Comparison of ENCODE assay signal across 11 cellular contexts in the genomic region with DNA sequence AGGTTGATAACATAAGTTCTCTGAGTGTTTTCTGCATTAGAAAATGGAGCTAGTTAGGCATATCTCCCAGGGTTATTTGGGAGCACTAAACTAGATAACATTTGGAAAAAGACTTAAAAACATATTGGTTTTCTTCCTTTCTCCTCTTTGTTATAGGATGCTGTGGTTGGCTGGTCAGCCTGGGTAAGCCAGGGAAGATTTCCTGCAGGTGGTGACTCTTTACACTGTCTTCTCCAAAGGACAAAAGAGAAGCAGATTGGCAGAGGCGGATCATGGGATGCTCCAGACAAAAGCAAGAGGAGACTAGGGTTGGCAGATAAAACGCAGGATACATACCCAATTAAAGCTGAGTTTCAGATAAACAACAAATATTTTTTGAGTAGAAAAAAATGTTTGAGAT. TPM values are rescaled to one million over a fixed set of nuclear protein-coding genes. Genes with fewer than 3 reads are reported as not detected.
DNase-seq lines count a peak whose midpoint lies in the region; TF ChIP-seq lines count a peak whose summit lies in the region.
"Had no signal": no experiment of that assay in that cellular context is flagged by ENCODE, and none has a peak within 500 bp of the region (broad histone marks: within the 10 kb centered on the region; RNA-seq: fewer than 3 reads in every experiment).

No MANE protein-coding gene starts in this region.

- H3K56ac ChIP-seq in mesendoderm (ENCODE audit: low read length), result no peak overlapping the region

- peak overlapping the region; percentile 36 for H3K9ac ChIP-seq in HUES6 (ENCODE audit: low read length)
- H3K9ac ChIP-seq in mammary epithelial cell (ENCODE audit: insufficient read depth, low read length), result no peak overlapping the region
- H3K9ac ChIP-seq in mesendoderm (ENCODE audit: low read length), result no peak overlapping the region

- H2BK120ac ChIP-seq in mesendoderm (ENCODE audit: low read depth, low read length), result no peak overlapping the region

- in situ Hi-C loops in mammary epithelial cell (cut with MboI; ENCODE audit: low sequenced_read_pairs in 2 of 2), result no loop called here

- H3K36me3 ChIP-seq in ACC112 (ENCODE audit: insufficient read depth, low read length) (no peaks in the 10 kb centered on the region), HUES6 (ENCODE audit: control insufficient read depth, insufficient read depth, low read length) (no peaks in the 10 kb centered on the region), mammary epithelial cell (ENCODE audit: insufficient read depth, low read length) (no peaks in the 10 kb centered on the region), mesendoderm (ENCODE audit: control insufficient read depth, insufficient read depth, low read length) (no peaks in the 10 kb centered on the region)

- H3K9me3 ChIP-seq in HUES6 (ENCODE audit: control insufficient read depth, insufficient read depth, low read depth, low read length), result no peaks in the 10 kb centered on the region
- no peaks in the 10 kb centered on the region for H3K9me3 ChIP-seq in mammary epithelial cell (replicated peaks; ENCODE audit: insufficient read depth, low read length)

- intact Hi-C loops in mammary epithelial cell (cut with micrococcal nuclease), result loop anchor here (2.0 to 5.0 kb wide), 2 partner anchors 14 to 52 kb away; partner anchors contain the start of gene NUFIP2

- WGBS in mammary epithelial cell (ENCODE audit: low coverage, missing lambda C conversion rate), result 62% methylated on average over 2 of the region's 2 CpGs
- WGBS in mesendoderm (ENCODE audit: extremely low coverage, insufficient coverage, low lambda C conversion rate), result no CpG with 5 or more reads among the region's 2 CpGs

- dilution Hi-C loops in mammary epithelial cell (cut with HindIII; ENCODE audit: low sequenced_read_pairs), result loop anchor here (25.0 kb wide), 1 partner anchor 228 kb away; the partner anchor contains the start of gene SEZ6

- no peak overlapping the region for H3K23ac ChIP-seq in mesendoderm (ENCODE audit: low read length)

- H3K4me2 ChIP-seq in mammary epithelial cell (ENCODE audit: insufficient read depth, low read depth, low read length) (peak overlapping the region; percentile 61), mesendoderm (ENCODE audit: low read length) (no peak overlapping the region)

- no peak overlapping the region for H3K4ac ChIP-seq in mesendoderm (ENCODE audit: low read depth, low read length)

- no peak overlapping the region for H2BK5ac ChIP-seq in mesendoderm (ENCODE audit: low read length)

- no peak overlapping the region for H2AK5ac ChIP-seq in mesendoderm (ENCODE audit: low read length)

- DNase-seq in mammary epithelial cell (no peak), mesendoderm (peak; percentile 37), globus pallidus (ENCODE audit: low spot score) (no peak), NCI-H2227 (lab: John Stamatoyannopoulos, UW; ENCODE audit: unreplicated experiment) (no peak)
- no peak for DNase-seq in stimulated activated CD4-positive, alpha-beta T cell treated with anti-CD3 and anti-CD28 coated beads, Interleukin-1b, Interleukin-23, amount 100 ng/mL, for 48 hours
- DNase-seq in stimulated activated CD4-positive, alpha-beta T cell treated with anti-CD3 and anti-CD28 coated beads, Interleukin-2, amount 100 ng/mL, for 24 hours, result no peak
- DNase-seq: NCI-H510A, small intestine had no signal

- TF ChIP-seq CTCF in mammary epithelial cell (conservative IDR thresholded peaks at IDR 0.05 in 1 of 2, IDR thresholded peaks at IDR 0.05 in 1 of 2; ENCODE audit: extremely low read depth in 1 of 2, insufficient read depth in 1 of 2, low read depth in 1 of 2, low read length in 2 of 2), result no peak

- H3K79me2 ChIP-seq in ACC112 (ENCODE audit: control insufficient read depth, insufficient read depth, low read length, unreplicated experiment), result no peaks in the 10 kb centered on the region
- H3K79me2 ChIP-seq in mammary epithelial cell (ENCODE audit: insufficient read depth, low read length), result no peaks in the 10 kb centered on the region
- no peaks in the 10 kb centered on the region for H3K79me2 ChIP-seq in mesendoderm (ENCODE audit: control insufficient read depth, insufficient read depth, low read length)

- no peak overlapping the region for H4K5ac ChIP-seq in mesendoderm (ENCODE audit: low read length)

- H2BK15ac ChIP-seq in mesendoderm (replicated peaks; ENCODE audit: low read depth), result no peak overlapping the region

- H3K4me3 ChIP-seq in ACC112 (ENCODE audit: low read depth, low read length), result no peak overlapping the region
- H3K4me3 ChIP-seq in HUES6 (ENCODE audit: low read depth, low read length), result peak overlapping the region; percentile 12; the same call in 1 of the 2 replicates
- no peak overlapping the region for H3K4me3 ChIP-seq in mammary epithelial cell (replicated peaks in 1 of 3; ENCODE audit: insufficient read depth in 1 of 3, low read depth in 2 of 3, low read length in 3 of 3)
- H3K4me3 ChIP-seq in mesendoderm (ENCODE audit: low read length), result no peak overlapping the region

- H3K27me3 ChIP-seq in ACC112 (ENCODE audit: insufficient read depth, low read length), result no peaks in the 10 kb centered on the region
- H3K27me3 ChIP-seq in HUES6 (ENCODE audit: control insufficient read depth, insufficient read depth, low read length), result no peaks in the 10 kb centered on the region
- no peaks in the 10 kb centered on the region for H3K27me3 ChIP-seq in mammary epithelial cell (ENCODE audit: insufficient read depth, low read length)
- no peaks in the 10 kb centered on the region for H3K27me3 ChIP-seq in mesendoderm (ENCODE audit: insufficient read depth, low read length, poor library complexity)

- no peaks in the 10 kb centered on the region for H3K79me1 ChIP-seq in mesendoderm (ENCODE audit: low read length)

- H4K8ac ChIP-seq in mesendoderm (ENCODE audit: low read depth, low read length), result no peak overlapping the region

- CTCF ChIA-PET in mammary epithelial cell (lab: Charles Lee; ENCODE audit: low non-redundant PET), result interaction anchor here (0.6 to 0.9 kb wide), 3 partner anchors 21 to 116 kb away, joined by 3 to 7 read pairs (median 3); no protein-coding TSS in a partner anchor

- BruUV-seq in mammary epithelial cell (replicated peaks; lab: Mats Ljungman, UMichigan), result TSS peak; percentile 61

- H3K27ac ChIP-seq in ACC112 (ENCODE audit: low read depth, low read length) (peak overlapping the region; percentile 78), HUES6 (ENCODE audit: low read depth, low read length) (peak overlapping the region; percentile 81; the same call in 1 of the 2 replicates), mammary epithelial cell (ENCODE audit: insufficient read depth, low read depth, low read length) (peak overlapping the region; percentile 9), mesendoderm (ENCODE audit: low read depth, low read length) (no peak overlapping the region)

- H2AFZ ChIP-seq in ACC112 (ENCODE audit: low read length, unreplicated experiment) (peak overlapping the region; percentile 53), mammary epithelial cell (ENCODE audit: low read depth, low read length) (no peak overlapping the region)

- H3K4me1 ChIP-seq in ACC112 (ENCODE audit: control insufficient read depth, insufficient read depth, low read length, unreplicated experiment), result peaks cover 33% of the 10 kb centered on the region
- peaks cover 17% of the 10 kb centered on the region for H3K4me1 ChIP-seq in HUES6 (ENCODE audit: control insufficient read depth, insufficient read depth, low read length)
- H3K4me1 ChIP-seq in mammary epithelial cell (ENCODE audit: insufficient read depth, low read length), result peaks cover 35% of the 10 kb centered on the region
- no peaks in the 10 kb centered on the region for H3K4me1 ChIP-seq in mesendoderm (ENCODE audit: control insufficient read depth, low read depth, low read length)

- H3K18ac ChIP-seq in mesendoderm (ENCODE audit: low read length), result no peak overlapping the region

- H4K20me1 ChIP-seq in mammary epithelial cell (ENCODE audit: insufficient read depth, low read length), result no peaks in the 10 kb centered on the region

RNA-seq across cellular contexts. Expression of gene CRYBA1, which starts 6.2 kb away (rescaled TPM):
- not detected for total RNA-seq in mammary epithelial cell
- not detected for polyA plus RNA-seq in mammary epithelial cell
- polyA minus RNA-seq in mammary epithelial cell, result not detected
- polyA plus RNA-seq in mesendoderm (2013, experiment 1 of 2), result not detected
- polyA plus RNA-seq in mesendoderm (2013, experiment 2 of 2), result not detected
- total RNA-seq: Right ventricle myocardium inferior had no signal
- polyA plus RNA-seq: small intestine had no signal

RNA-seq across cellular contexts. Expression of gene NUFIP2, which starts 53.5 kb away (rescaled TPM):
- total RNA-seq in mammary epithelial cell, result 10 to 100 TPM; 57.2 to 72.3 TPM
- polyA plus RNA-seq in mammary epithelial cell, result 25.4 TPM
- 29.4 TPM for polyA minus RNA-seq in mammary epithelial cell
- polyA plus RNA-seq in mesendoderm (2013, experiment 1 of 2), result 40.0 TPM
- 45.0 TPM for polyA plus RNA-seq in mesendoderm (2013, experiment 2 of 2)
